12 cellular contexts compared by ENCODE assay signal in the genomic region with DNA sequence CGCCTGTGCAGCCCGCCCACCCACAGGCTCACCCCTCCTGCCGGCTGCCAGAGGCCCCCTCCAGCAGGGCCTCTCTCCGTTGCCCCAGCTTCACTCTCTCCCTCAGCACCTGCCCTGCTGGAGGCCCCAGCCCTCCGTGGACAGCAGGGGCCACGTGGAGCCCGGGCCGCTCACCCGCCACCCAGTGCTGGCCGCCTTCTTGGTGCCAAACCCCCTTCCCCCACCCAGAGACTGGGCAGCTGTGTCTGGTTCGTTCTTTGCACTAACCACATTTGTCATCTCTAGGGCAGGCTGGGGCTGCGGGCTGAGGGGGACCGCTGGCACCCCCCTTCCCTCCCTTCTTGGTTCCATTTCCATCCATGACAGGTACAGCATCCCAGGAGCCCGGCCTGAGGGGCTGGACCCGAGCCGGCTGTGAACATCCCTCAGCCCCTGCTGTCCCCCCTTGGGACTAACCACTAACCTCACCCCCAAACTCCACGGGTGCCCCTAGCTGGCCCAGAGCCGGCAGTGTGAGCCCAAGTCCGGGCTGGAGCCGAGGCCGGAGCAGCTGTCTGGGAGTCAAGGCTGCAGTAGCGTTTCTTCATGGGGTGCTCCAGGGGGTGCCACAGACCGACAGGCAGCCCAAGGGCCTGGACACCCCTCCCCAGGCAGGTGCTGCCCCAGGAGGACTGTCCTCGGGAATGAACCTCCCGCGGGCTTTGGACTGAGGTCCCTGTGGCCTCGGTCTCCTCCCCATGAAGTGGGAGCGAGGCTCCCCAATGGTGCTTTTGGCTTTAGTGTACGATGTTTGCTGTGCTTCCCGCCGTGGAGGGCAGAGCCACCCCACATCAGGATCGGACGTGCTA. TPM values are rescaled to one million over a fixed set of nuclear protein-coding genes. Genes with fewer than 3 reads are reported as not detected.
"Had no signal": no experiment of that assay in that cellular context is flagged by ENCODE, and none has a peak within 500 bp of the region (broad histone marks: within the 10 kb centered on the region; RNA-seq: fewer than 3 reads in every experiment).

No MANE protein-coding gene starts in this region.

- DNase-seq: activated CD4-positive, alpha-beta T cell treated with anti-CD3 and anti-CD28 coated beads for 4 hours; activated naive CD4-positive, alpha-beta T cell treated with anti-CD3 and anti-CD28 coated beads for 36 hours; mesenchymal stem cell; small intestine; T-cell; T1000; WERI-Rb-1 had no signal

- H3K36me3 Mint-ChIP-seq: T-cell had no signal

- H3K4me1 Mint-ChIP-seq: nephron had no signal

- H3K9me3 Mint-ChIP-seq: activated naive CD4-positive, alpha-beta T cell treated with anti-CD3 and anti-CD28 coated beads for 36 hours; central memory CD8-positive, alpha-beta T cell; nephron; T-cell had no signal

- H3K27ac ChIP-seq: WERI-Rb-1 had no signal

- H3K27me3 ChIP-seq: esophagus muscularis mucosa, tibial nerve had no signal

- H3K27ac Mint-ChIP-seq: activated naive CD4-positive, alpha-beta T cell treated with anti-CD3 and anti-CD28 coated beads for 36 hours; T-cell had no signal

- ATAC-seq: T-cell had no signal

- H3K4me3 ChIP-seq: esophagus muscularis mucosa, tibial nerve had no signal

- H3K4me3 Mint-ChIP-seq: activated naive CD4-positive, alpha-beta T cell treated with anti-CD3 and anti-CD28 coated beads for 36 hours; central memory CD8-positive, alpha-beta T cell; nephron; T-cell had no signal

RNA-seq across cellular contexts. Expression of gene AMZ1, which starts 25.5 kb away (rescaled TPM):
- total RNA-seq: pulmonary artery endothelial cell had no signal
